36 cellular contexts compared by ENCODE assay signal in genomic region chr12:4330203-4330602, GRCh38. TPM values are rescaled to one million over a fixed set of nuclear protein-coding genes. Genes with fewer than 3 reads are reported as not detected.
"Had no signal": no experiment of that assay in that cellular context is flagged by ENCODE, and none has a peak within 500 bp of the region (broad histone marks: within the 10 kb centered on the region; RNA-seq: fewer than 3 reads in every experiment).

No MANE protein-coding gene starts in this region.

- DNase-seq: activated CD4-positive, alpha-beta T cell treated with anti-CD3 and anti-CD28 coated beads for 1 hour; activated CD4-positive, alpha-beta T cell treated with anti-CD3 and anti-CD28 coated beads, Interleukin-2, amount 10 ng/mL, durations not matched to agents 7 days and 5 days; activated CD8-positive, alpha-beta T cell treated with anti-CD3 and anti-CD28 coated beads for 36 hours; activated T-cell treated with anti-CD3 and anti-CD28 coated beads, Interleukin-2, amount 50 U/mL, for 4 hours; body of pancreas; cerebellar nuclear complex; dorsolateral prefrontal cortex; effector memory CD4-positive, alpha-beta T cell; foreskin fibroblast; head of caudate nucleus; hippocampal formation; kidney; retina; stimulated activated CD4-positive, alpha-beta T cell treated with anti-CD3 and anti-CD28 coated beads, Interleukin-1b, Interleukin-23, amount 100 ng/mL, for 48 hours; stimulated activated CD4-positive, alpha-beta T cell treated with anti-CD3 and anti-CD28 coated beads, Interleukin-4, amount 100 ng/mL, for 4 hours; stimulated activated CD8-positive, alpha-beta memory T cell treated with anti-CD3 and anti-CD28 coated beads, Interleukin-4, amount 100 ng/mL, for 48 hours; stimulated activated naive CD8-positive, alpha-beta T cell treated with anti-CD3 and anti-CD28 coated beads, Interleukin-15, amount 100 ng/mL, for 72 hours; substantia nigra; T-helper 2 cell had no signal

- H3K27ac ChIP-seq: body of pancreas, cardiac muscle cell, coronary artery, dorsolateral prefrontal cortex, skin epidermis had no signal

- H3K9me3 ChIP-seq: body of pancreas had no signal

- H3K4me3 ChIP-seq: body of pancreas, cardiac muscle cell, coronary artery, dorsolateral prefrontal cortex, lung, skin epidermis had no signal

- H3K27me3 ChIP-seq: body of pancreas, cardiac muscle cell, dorsolateral prefrontal cortex had no signal

- H3K4me3 Mint-ChIP-seq: activated CD4-positive, alpha-beta T cell treated with anti-CD3 and anti-CD28 coated beads, Interleukin-2, amount 10 ng/mL, durations not matched to agents 7 days and 5 days; activated CD8-positive, alpha-beta T cell treated with anti-CD3 and anti-CD28 coated beads for 36 hours; activated T-cell treated with anti-CD3 and anti-CD28 coated beads, Interleukin-2, amount 50 U/mL, for 4 hours; activated T-helper 17 cell treated with anti-CD3 and anti-CD28 coated beads, Interleukin-2, amount 50 U/mL, for 72 hours; nephron; stimulated activated memory B cell treated with anti-CD40 and anti-IgM and Interleukin-4, amounts not matched to agents 10 μg/mL and 1 μg/mL and 100 μg/mL, for 72 hours; stimulated activated naive CD8-positive, alpha-beta T cell treated with anti-CD3 and anti-CD28 coated beads, Interleukin-15, amount 100 ng/mL, for 72 hours; WTC11 had no signal

- ATAC-seq: activated CD8-positive, alpha-beta T cell treated with anti-CD3 and anti-CD28 coated beads for 36 hours; activated naive CD4-positive, alpha-beta T cell treated with anti-CD3 and anti-CD28 coated beads, Interleukin-2, amount 50 U/mL, for 72 hours; activated T-cell treated with anti-CD3 and anti-CD28 coated beads, Interleukin-2, amount 50 U/mL, for 4 hours; activated T-helper 17 cell treated with anti-CD3 and anti-CD28 coated beads, Interleukin-2, amount 50 U/mL, for 72 hours; body of pancreas; esophagus mucosa; left lobe of liver; sciatic nerve; stimulated activated memory B cell treated with anti-CD40 and anti-IgM and Interleukin-4, amounts not matched to agents 10 μg/mL and 1 μg/mL and 100 μg/mL, for 72 hours; stimulated activated naive CD8-positive, alpha-beta T cell treated with anti-CD3 and anti-CD28 coated beads, Interleukin-15, amount 100 ng/mL, for 72 hours; WTC11 had no signal

- H3K27me3 Mint-ChIP-seq: activated CD4-positive, alpha-beta T cell treated with anti-CD3 and anti-CD28 coated beads, Interleukin-2, amount 10 ng/mL, durations not matched to agents 7 days and 5 days; activated CD8-positive, alpha-beta T cell treated with anti-CD3 and anti-CD28 coated beads for 36 hours; activated T-helper 17 cell treated with anti-CD3 and anti-CD28 coated beads, Interleukin-2, amount 50 U/mL, for 72 hours; progenitor cell of endocrine pancreas; stimulated activated memory B cell treated with anti-CD40 and anti-IgM and Interleukin-4, amounts not matched to agents 10 μg/mL and 1 μg/mL and 100 μg/mL, for 72 hours; stimulated activated naive CD8-positive, alpha-beta T cell treated with anti-CD3 and anti-CD28 coated beads, Interleukin-15, amount 100 ng/mL, for 72 hours had no signal

- H3K9me3 Mint-ChIP-seq: activated CD4-positive, alpha-beta T cell treated with anti-CD3 and anti-CD28 coated beads, Interleukin-2, amount 10 ng/mL, durations not matched to agents 7 days and 5 days; activated CD8-positive, alpha-beta T cell treated with anti-CD3 and anti-CD28 coated beads for 36 hours; activated naive CD4-positive, alpha-beta T cell treated with anti-CD3 and anti-CD28 coated beads, Interleukin-2, amount 50 U/mL, for 72 hours; activated T-cell treated with anti-CD3 and anti-CD28 coated beads, Interleukin-2, amount 50 U/mL, for 4 hours; activated T-helper 17 cell treated with anti-CD3 and anti-CD28 coated beads, Interleukin-2, amount 50 U/mL, for 72 hours; nephron; stimulated activated memory B cell treated with anti-CD40 and anti-IgM and Interleukin-4, amounts not matched to agents 10 μg/mL and 1 μg/mL and 100 μg/mL, for 72 hours; stimulated activated naive CD8-positive, alpha-beta T cell treated with anti-CD3 and anti-CD28 coated beads, Interleukin-15, amount 100 ng/mL, for 72 hours had no signal

- FAIRE-seq: endothelial cell of umbilical vein, kidney had no signal

- H3K4me1 ChIP-seq: body of pancreas had no signal

- H3K27ac Mint-ChIP-seq: activated CD4-positive, alpha-beta T cell treated with anti-CD3 and anti-CD28 coated beads, Interleukin-2, amount 10 ng/mL, durations not matched to agents 7 days and 5 days; activated CD8-positive, alpha-beta T cell treated with anti-CD3 and anti-CD28 coated beads for 36 hours; activated T-helper 17 cell treated with anti-CD3 and anti-CD28 coated beads, Interleukin-2, amount 50 U/mL, for 72 hours; nephron had no signal

RNA-seq across cellular contexts. Expression of gene FGF23, which starts 49.3 kb away (rescaled TPM):
- total RNA-seq: activated CD4-positive, alpha-beta T cell treated with anti-CD3 and anti-CD28 coated beads, Interleukin-2, amount 10 ng/mL, durations not matched to agents 7 days and 5 days; activated CD8-positive, alpha-beta T cell treated with anti-CD3 and anti-CD28 coated beads for 36 hours; activated naive CD4-positive, alpha-beta T cell treated with anti-CD3 and anti-CD28 coated beads, Interleukin-2, amount 50 U/mL, for 72 hours; activated T-cell treated with anti-CD3 and anti-CD28 coated beads, Interleukin-2, amount 50 U/mL, for 4 hours; activated T-helper 17 cell treated with anti-CD3 and anti-CD28 coated beads, Interleukin-2, amount 50 U/mL, for 72 hours; body of pancreas; dorsolateral prefrontal cortex; endothelial cell of umbilical vein; esophagus mucosa; kidney; lung; mesenteric fat pad; osteocyte; sciatic nerve; urinary bladder had no signal
- polyA plus RNA-seq: endothelial cell of umbilical vein, urinary bladder had no signal
